Comparison of ENCODE assay signal across 8 cellular contexts in genomic region chr1:85200367-85200869, GRCh38. TPM values are rescaled to one million over a fixed set of nuclear protein-coding genes. Genes with fewer than 3 reads are reported as not detected.
DNase-seq lines count a peak whose midpoint lies in the region; ATAC-seq and TF ChIP-seq lines count a peak whose summit lies in the region.

No MANE protein-coding gene starts in this region.

- POLR2A ChIA-PET in CD4-positive, alpha-beta memory T cell (lab: Charles Lee; ENCODE audit: partially characterized antibody), result interaction anchor here (0.8 to 3.3 kb wide), 8 partner anchors 9 to 508 kb away, joined by 3 to 41 read pairs (median 6); partner anchors contain the start of genes BCL10, C1orf52 and ZNHIT6

- peaks cover 27% of the 10 kb centered on the region for H3K4me1 ChIP-seq in CD4-positive, alpha-beta memory T cell (ENCODE audit: insufficient read depth, low read length)
- no peaks in the 10 kb centered on the region for H3K4me1 ChIP-seq in lung (ENCODE audit: control insufficient read depth in 2 of 2, insufficient read depth in 2 of 2, low read length in 2 of 2)

- no peaks in the 10 kb centered on the region for H3K9me3 Mint-ChIP-seq in CD4-positive, alpha-beta memory T cell
- no peaks in the 10 kb centered on the region for H3K9me3 Mint-ChIP-seq in dendritic cell treated with granulocyte-macrophage colony-stimulating factor and Interleukin-4, amounts not matched to agents 40 ng/mL and 50 ng/mL, for 4 days

- WGBS in lung, 2 donors, result 1% methylated on average over 40 to 45 of the region's 45 CpGs

- H3K4me3 Mint-ChIP-seq in CD4-positive, alpha-beta memory T cell, result peak overlapping the region; percentile 83 to 91 (median 88)
- H3K4me3 Mint-ChIP-seq in dendritic cell treated with granulocyte-macrophage colony-stimulating factor and Interleukin-4, amounts not matched to agents 40 ng/mL and 50 ng/mL, for 4 days, result peak overlapping the region; percentile 51

- H3K4me1 Mint-ChIP-seq in CD4-positive, alpha-beta memory T cell, result peaks cover 20 to 42% (median 27%) of the 10 kb centered on the region in 4 donors
- H3K4me1 Mint-ChIP-seq in dendritic cell treated with granulocyte-macrophage colony-stimulating factor and Interleukin-4, amounts not matched to agents 40 ng/mL and 50 ng/mL, for 4 days (ENCODE audit: low read depth), result peaks cover 13% of the 10 kb centered on the region

- H3K27me3 ChIP-seq in CD4-positive, alpha-beta memory T cell (ENCODE audit: insufficient read depth, low read length), result no peaks in the 10 kb centered on the region
- H3K27me3 ChIP-seq in lung (ENCODE audit: control insufficient read depth, insufficient read depth), result no peaks in the 10 kb centered on the region

- peaks cover 0 to 4% of the 10 kb centered on the region in 2 donors for H3K36me3 Mint-ChIP-seq in CD4-positive, alpha-beta memory T cell
- no peaks in the 10 kb centered on the region for H3K36me3 Mint-ChIP-seq in dendritic cell treated with granulocyte-macrophage colony-stimulating factor and Interleukin-4, amounts not matched to agents 40 ng/mL and 50 ng/mL, for 4 days (ENCODE audit: low read depth)

- no peaks in the 10 kb centered on the region for H3K36me3 ChIP-seq in CD4-positive, alpha-beta memory T cell (ENCODE audit: insufficient read depth, low read length)
- H3K36me3 ChIP-seq in lung (ENCODE audit: control insufficient read depth in 2 of 2, insufficient read depth in 2 of 2, low read length in 2 of 2), result no peaks in the 10 kb centered on the region

- intact Hi-C loops in CD4-positive, alpha-beta memory T cell (cut with micrococcal nuclease), result loop anchor here (2.0 to 10.0 kb wide), 3 partner anchors 92 to 1714 kb away; partner anchors contain the start of genes HS2ST1, MCOLN2 and SELENOF
- intact Hi-C loops in dendritic cell treated with granulocyte-macrophage colony-stimulating factor and Interleukin-4, amounts not matched to agents 40 ng/mL and 50 ng/mL, for 4 days (cut with micrococcal nuclease), result loop anchor here (5.0 kb wide), 1 partner anchor 57 kb away; the partner anchor contains the start of gene C1orf52

- no peaks in the 10 kb centered on the region for H3K9me3 ChIP-seq in CD4-positive, alpha-beta memory T cell (ENCODE audit: control insufficient read depth in 1 of 2, low read length in 2 of 2)
- H3K9me3 ChIP-seq in lung (ENCODE audit: control insufficient read depth in 2 of 2, insufficient read depth in 1 of 2, low read length in 1 of 2), result no peaks in the 10 kb centered on the region

- CTCF ChIA-PET in CD4-positive, alpha-beta memory T cell (lab: Charles Lee; ENCODE audit: partially characterized antibody), result interaction anchor here (0.6 to 2.2 kb wide), 6 partner anchors 40 to 277 kb away, joined by 3 to 7 read pairs (median 4); partner anchors contain the start of gene C1orf52

- peak in 3 of 5 donors; percentile 24 to 54 (median 26) for DNase-seq in CD4-positive, alpha-beta memory T cell
- DNase-seq in T-helper 22 cell (ENCODE audit: low read depth) (peak; percentile 9), lung (ENCODE audit: low spot score) (no peak), H4 (ENCODE audit: low spot score) (no peak)
- DNase-seq in stimulated activated CD8-positive, alpha-beta memory T cell treated with anti-CD3 and anti-CD28 coated beads, Interleukin-15, amount 100 ng/mL, for 48 hours (ENCODE audit: low read depth in 2 of 2), result peak; percentile 8 to 10

- ATAC-seq in GM19455 (IDR thresholded peaks at IDR 0.05; ENCODE audit: unreplicated experiment) (peak; percentile 41), HG03521 (IDR thresholded peaks at IDR 0.05; ENCODE audit: unreplicated experiment) (peak; percentile 21), lung (ENCODE audit: insufficient read depth, low FRiP score) (peak; percentile 0)

- peak overlapping the region; percentile 72 to 73 for H3K4me3 ChIP-seq in CD4-positive, alpha-beta memory T cell (ENCODE audit: low read length in 2 of 2)
- peak overlapping the region; percentile 66 for H3K4me3 ChIP-seq in lung

- H3K27ac ChIP-seq in CD4-positive, alpha-beta memory T cell (ENCODE audit: low read depth, low read length), result peak overlapping the region; percentile 82
- peak overlapping the region; percentile 99 to 100 for H3K27ac ChIP-seq in lung (ENCODE audit: low read depth in 1 of 2, low read length in 1 of 2)

- peak overlapping the region; percentile 10 to 89 (median 69) for H3K27ac Mint-ChIP-seq in CD4-positive, alpha-beta memory T cell
- H3K27ac Mint-ChIP-seq in dendritic cell treated with granulocyte-macrophage colony-stimulating factor and Interleukin-4, amounts not matched to agents 40 ng/mL and 50 ng/mL, for 4 days, result no peak overlapping the region

- H3K27me3 Mint-ChIP-seq in CD4-positive, alpha-beta memory T cell, result peaks cover 2 to 3% of the 10 kb centered on the region in 2 donors
- peaks cover 47% of the 10 kb centered on the region for H3K27me3 Mint-ChIP-seq in dendritic cell treated with granulocyte-macrophage colony-stimulating factor and Interleukin-4, amounts not matched to agents 40 ng/mL and 50 ng/mL, for 4 days

- TF ChIP-seq CTCF in lung (IDR thresholded peaks at IDR 0.05; ENCODE audit: control extremely low read depth, extremely low read depth), result no peak

RNA-seq across cellular contexts. Expression of gene SYDE2, which starts 0.4 kb away (rescaled TPM):
- 1 to 10 TPM; 5.0 to 5.2 TPM for total RNA-seq in CD4-positive, alpha-beta memory T cell
- 1 to 10 TPM; 2.3 TPM for polyA plus RNA-seq in CD4-positive, alpha-beta memory T cell
- 10 to 100 TPM; 18.3 to 48.9 TPM for total RNA-seq in lung
- polyA plus RNA-seq in lung, result 1 to 10 TPM; 1.9 to 2.4 TPM
- 0.70 and 2.3 TPM in 2 replicates for total RNA-seq in H4 (2014; rRNA removed; shearing (Covaris generic))

RNA-seq across cellular contexts. Expression of gene C1orf52, which starts 59.0 kb away (rescaled TPM):
- total RNA-seq in CD4-positive, alpha-beta memory T cell, result 10 to 100 TPM; 39.6 to 41.6 TPM
- 10 to 100 TPM; 21.2 to 25.8 TPM for polyA plus RNA-seq in CD4-positive, alpha-beta memory T cell
- total RNA-seq in lung, result 10 to 100 TPM; 20.9 to 38.2 TPM
- 10 to 100 TPM; 18.8 to 35.7 TPM for polyA plus RNA-seq in lung
- 15.2 and 16.6 TPM in 2 replicates for total RNA-seq in H4 (2014; rRNA removed; shearing (Covaris generic))

Comparison
In these comparisons a context has a peak if more than half of its experiments do, and no peak if none do; other contexts are left out.
1. DNase-seq: peak in CD4-positive, alpha-beta memory T cell (3 of 5), T-helper 22 cell (single experiment) and stimulated activated CD8-positive, alpha-beta memory T cell treated with anti-CD3 and anti-CD28 coated beads, Interleukin-15, amount 100 ng/mL, for 48 hours (2 of 2); none in lung (single experiment) and H4 (single experiment).
2. Peak in every context shown above with its lines, with median percentiles within 50 percentile points of each other: ATAC-seq.